Comparison of ENCODE assay signal across 1 cellular context in genomic region chr20:35478804-35479472, GRCh38.
A peak's percentile ranks its signal among the peaks of the same experiment; 100 is the strongest.
TF ChIP-seq lines count a peak whose summit lies in the region.

No MANE protein-coding gene starts in this region.

TF ChIP-seq in HepG2, 621 proteins besides CTCF, POLR2A, EP300 and RAD21 (continues in another document):
- TF ChIP-seq HNRNPLL (IDR thresholded peaks at IDR 0.05; ENCODE audit: low read depth, low read length, poor library complexity, severe bottlenecking) (no peak), ZNF549 (CRISPR knock-in tag; IDR thresholded peaks at IDR 0.05) (no peak), ZNF773 (CRISPR knock-in tag; IDR thresholded peaks at IDR 0.05; ENCODE audit: borderline replicate concordance) (no peak), PLRG1 (conservative IDR thresholded peaks at IDR 0.05) (no peak), ZNF124 (CRISPR knock-in tag; IDR thresholded peaks at IDR 0.05) (0 out of 2 replicates have a peak, but pooled peaks have one; percentile 22), STAT6 (CRISPR knock-in tag; IDR thresholded peaks at IDR 0.05; ENCODE audit: borderline replicate concordance) (no peak), ZNF678 (CRISPR knock-in tag; IDR thresholded peaks at IDR 0.05) (no peak), ZBTB7B (CRISPR knock-in tag; IDR thresholded peaks at IDR 0.05) (peak; percentile 69), TRIM22 (IDR thresholded peaks at IDR 0.05) (no peak), RARA (CRISPR knock-in tag; IDR thresholded peaks at IDR 0.05) (no peak), MTERF4 (CRISPR knock-in tag; IDR thresholded peaks at IDR 0.05) (peak; percentile 85; the same call in 1 of the 2 replicates), RELA (CRISPR knock-in tag; IDR thresholded peaks at IDR 0.05) (no peak), ZNF414 (CRISPR knock-in tag; IDR thresholded peaks at IDR 0.05) (no peak), NAIF1 (CRISPR knock-in tag; IDR thresholded peaks at IDR 0.05; ENCODE audit: borderline replicate concordance) (no peak), CBFB (CRISPR knock-in tag; IDR thresholded peaks at IDR 0.05) (no peak), ZNF253 (CRISPR knock-in tag; IDR thresholded peaks at IDR 0.05; ENCODE audit: borderline replicate concordance) (no peak), HNRNPH1 (optimal IDR thresholded peaks at IDR 0.05; ENCODE audit: low read depth, low read length) (no peak), ATF1 (CRISPR knock-in tag; IDR thresholded peaks at IDR 0.05) (no peak), ZBTB10 (CRISPR knock-in tag; IDR thresholded peaks at IDR 0.05; ENCODE audit: borderline replicate concordance) (no peak), RORA (CRISPR knock-in tag; IDR thresholded peaks at IDR 0.05) (no peak), ZNF629 (CRISPR knock-in tag; conservative IDR thresholded peaks at IDR 0.05) (no peak), ZNF644 (CRISPR knock-in tag; IDR thresholded peaks at IDR 0.05; ENCODE audit: low read depth) (no peak), MEIS2 (CRISPR knock-in tag; IDR thresholded peaks at IDR 0.05) (0 out of 2 replicates have a peak, but pooled peaks have one; percentile 35), NR2F2 (IDR thresholded peaks at IDR 0.05; ENCODE audit: borderline replicate concordance, low read depth) (no peak; the same call in 1 of the 2 replicates), ISL2 (CRISPR knock-in tag; IDR thresholded peaks at IDR 0.05) (0 out of 2 replicates have a peak, but pooled peaks have one; percentile 20), ZMYM2 (CRISPR knock-in tag; IDR thresholded peaks at IDR 0.05) (peak; percentile 4; the same call in 1 of the 2 replicates), ZNF775 (CRISPR knock-in tag; IDR thresholded peaks at IDR 0.05; ENCODE audit: borderline replicate concordance) (no peak), ZNF768 (CRISPR knock-in tag; IDR thresholded peaks at IDR 0.05) (peak; percentile 75; the same call in 1 of the 2 replicates), ZNF329 (CRISPR knock-in tag; IDR thresholded peaks at IDR 0.05; ENCODE audit: low read depth) (0 out of 2 replicates have a peak, but pooled peaks have one; percentile 33), NRL (CRISPR knock-in tag; IDR thresholded peaks at IDR 0.05; ENCODE audit: borderline replicate concordance) (peak; percentile 80; the same call in 1 of the 2 replicates), KDM4B (CRISPR knock-in tag; IDR thresholded peaks at IDR 0.05) (no peak), PAWR (CRISPR knock-in tag; IDR thresholded peaks at IDR 0.05; ENCODE audit: borderline replicate concordance) (no peak), PHF8 (CRISPR knock-in tag; IDR thresholded peaks at IDR 0.05) (0 out of 2 replicates have a peak, but pooled peaks have one; percentile 42), SYNCRIP (IDR thresholded peaks at IDR 0.05; ENCODE audit: insufficient read depth, low read depth, low read length) (no peak), ZNF879 (CRISPR knock-in tag; IDR thresholded peaks at IDR 0.05) (no peak), ZNF572 (CRISPR knock-in tag; IDR thresholded peaks at IDR 0.05) (no peak), ZNF674 (CRISPR knock-in tag; IDR thresholded peaks at IDR 0.05; ENCODE audit: low read depth) (no peak), KLF11 (CRISPR knock-in tag; IDR thresholded peaks at IDR 0.05) (no peak), ZFP36 (IDR thresholded peaks at IDR 0.05; ENCODE audit: borderline replicate concordance, low read depth, low read length, partially characterized antibody) (no peak), TAF1 (CRISPR knock-in tag; IDR thresholded peaks at IDR 0.05) (no peak), DBP (CRISPR knock-in tag; IDR thresholded peaks at IDR 0.05; ENCODE audit: not compliant biosample characterization) (no peak), NPAS2 (CRISPR knock-in tag; IDR thresholded peaks at IDR 0.05; ENCODE audit: borderline replicate concordance) (no peak), ZSCAN22 (CRISPR knock-in tag; IDR thresholded peaks at IDR 0.05) (no peak), MTA1 (CRISPR knock-in tag; IDR thresholded peaks at IDR 0.05; ENCODE audit: borderline replicate concordance) (no peak), NCOA2 (CRISPR knock-in tag; IDR thresholded peaks at IDR 0.05) (no peak), DNMT1 (CRISPR knock-in tag; IDR thresholded peaks at IDR 0.05) (no peak), TCF7 (IDR thresholded peaks at IDR 0.05; ENCODE audit: low read depth) (no peak)
- TF ChIP-seq, protein P1, sequence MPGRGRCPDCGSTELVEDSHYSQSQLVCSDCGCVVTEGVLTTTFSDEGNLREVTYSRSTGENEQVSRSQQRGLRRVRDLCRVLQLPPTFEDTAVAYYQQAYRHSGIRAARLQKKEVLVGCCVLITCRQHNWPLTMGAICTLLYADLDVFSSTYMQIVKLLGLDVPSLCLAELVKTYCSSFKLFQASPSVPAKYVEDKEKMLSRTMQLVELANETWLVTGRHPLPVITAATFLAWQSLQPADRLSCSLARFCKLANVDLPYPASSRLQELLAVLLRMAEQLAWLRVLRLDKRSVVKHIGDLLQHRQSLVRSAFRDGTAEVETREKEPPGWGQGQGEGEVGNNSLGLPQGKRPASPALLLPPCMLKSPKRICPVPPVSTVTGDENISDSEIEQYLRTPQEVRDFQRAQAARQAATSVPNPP (CRISPR knock-in tag; IDR thresholded peaks at IDR 0.05): no peak
- TF ChIP-seq, protein P2, sequence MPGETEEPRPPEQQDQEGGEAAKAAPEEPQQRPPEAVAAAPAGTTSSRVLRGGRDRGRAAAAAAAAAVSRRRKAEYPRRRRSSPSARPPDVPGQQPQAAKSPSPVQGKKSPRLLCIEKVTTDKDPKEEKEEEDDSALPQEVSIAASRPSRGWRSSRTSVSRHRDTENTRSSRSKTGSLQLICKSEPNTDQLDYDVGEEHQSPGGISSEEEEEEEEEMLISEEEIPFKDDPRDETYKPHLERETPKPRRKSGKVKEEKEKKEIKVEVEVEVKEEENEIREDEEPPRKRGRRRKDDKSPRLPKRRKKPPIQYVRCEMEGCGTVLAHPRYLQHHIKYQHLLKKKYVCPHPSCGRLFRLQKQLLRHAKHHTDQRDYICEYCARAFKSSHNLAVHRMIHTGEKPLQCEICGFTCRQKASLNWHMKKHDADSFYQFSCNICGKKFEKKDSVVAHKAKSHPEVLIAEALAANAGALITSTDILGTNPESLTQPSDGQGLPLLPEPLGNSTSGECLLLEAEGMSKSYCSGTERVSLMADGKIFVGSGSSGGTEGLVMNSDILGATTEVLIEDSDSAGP (CRISPR knock-in tag; IDR thresholded peaks at IDR 0.05; ENCODE audit: borderline replicate concordance): peak; percentile 69; the same call in 1 of the 2 replicates
- TF ChIP-seq, protein P3, sequence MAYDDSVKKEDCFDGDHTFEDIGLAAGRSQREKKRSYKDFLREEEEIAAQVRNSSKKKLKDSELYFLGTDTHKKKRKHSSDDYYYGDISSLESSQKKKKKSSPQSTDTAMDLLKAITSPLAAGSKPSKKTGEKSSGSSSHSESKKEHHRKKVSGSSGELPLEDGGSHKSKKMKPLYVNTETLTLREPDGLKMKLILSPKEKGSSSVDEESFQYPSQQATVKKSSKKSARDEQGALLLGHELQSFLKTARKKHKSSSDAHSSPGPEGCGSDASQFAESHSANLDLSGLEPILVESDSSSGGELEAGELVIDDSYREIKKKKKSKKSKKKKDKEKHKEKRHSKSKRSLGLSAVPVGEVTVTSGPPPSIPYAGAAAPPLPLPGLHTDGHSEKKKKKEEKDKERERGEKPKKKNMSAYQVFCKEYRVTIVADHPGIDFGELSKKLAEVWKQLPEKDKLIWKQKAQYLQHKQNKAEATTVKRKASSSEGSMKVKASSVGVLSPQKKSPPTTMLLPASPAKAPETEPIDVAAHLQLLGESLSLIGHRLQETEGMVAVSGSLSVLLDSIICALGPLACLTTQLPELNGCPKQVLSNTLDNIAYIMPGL (CRISPR knock-in tag; IDR thresholded peaks at IDR 0.05; ENCODE audit: borderline replicate concordance in 1 of 2, low read depth in 1 of 2): 0 out of 4 replicates have a peak, but pooled peaks of 1 of the 2 experiments have one; percentile 28
- TF ChIP-seq, protein P4, sequence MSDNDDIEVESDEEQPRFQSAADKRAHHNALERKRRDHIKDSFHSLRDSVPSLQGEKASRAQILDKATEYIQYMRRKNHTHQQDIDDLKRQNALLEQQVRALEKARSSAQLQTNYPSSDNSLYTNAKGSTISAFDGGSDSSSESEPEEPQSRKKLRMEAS (IDR thresholded peaks at IDR 0.05): peak; percentile 77
